1 cellular context compared by ENCODE assay signal in genomic region chr2:39933166-39933565, GRCh38.
TF ChIP-seq lines count a peak whose summit lies in the region.

No MANE protein-coding gene starts in this region.

TF ChIP-seq in IMR-90, 13 proteins besides CTCF, POLR2A, EP300 and RAD21:
- TF ChIP-seq CEBPB (IDR thresholded peaks at IDR 0.05; ENCODE audit: low read depth, low read length) (no peak), USF2 (IDR thresholded peaks at IDR 0.05; ENCODE audit: low read depth, low read length) (no peak), MXI1 (IDR thresholded peaks at IDR 0.05; ENCODE audit: borderline replicate concordance, low read depth, low read length) (no peak), ELK1 (IDR thresholded peaks at IDR 0.05; ENCODE audit: borderline replicate concordance, low read depth, low read length) (no peak), FOS (IDR thresholded peaks at IDR 0.05; ENCODE audit: low read depth, low read length) (no peak), CHD1 (IDR thresholded peaks at IDR 0.05; ENCODE audit: low read depth, low read length) (no peak), BHLHE40 (IDR thresholded peaks at IDR 0.05; ENCODE audit: low read depth, low read length) (no peak), SMC3 (IDR thresholded peaks at IDR 0.05; ENCODE audit: low read depth, low read length) (no peak), RCOR1 (IDR thresholded peaks at IDR 0.05; ENCODE audit: insufficient replicate concordance, low read length) (no peak)
